ENCODE assay signal across 11 cellular contexts in genomic region chr3:44442591-44443309, GRCh38. TPM values are rescaled to one million over a fixed set of nuclear protein-coding genes. Genes with fewer than 3 reads are reported as not detected.
DNase-seq lines count a peak whose midpoint lies in the region; ATAC-seq and TF ChIP-seq lines count a peak whose summit lies in the region.
"Had no signal": no experiment of that assay in that cellular context is flagged by ENCODE, and none has a peak within 500 bp of the region (broad histone marks: within the 10 kb centered on the region; RNA-seq: fewer than 3 reads in every experiment).

No MANE protein-coding gene starts in this region.

- DNase-seq in activated CD4-positive, alpha-beta T cell treated with anti-CD3 and anti-CD28 coated beads, Interleukin-2, amount 10 ng/mL, durations not matched to agents 7 days and 5 days = no peak
- no peak for DNase-seq in activated CD4-positive, alpha-beta T cell treated with anti-CD3 and anti-CD28 coated beads for 1 hour
- DNase-seq in GM10266 (ENCODE audit: extremely low spot score) (peak; percentile 13), myocyte (ENCODE audit: low read depth) (peak; percentile 49), NCI-H1105 (lab: John Stamatoyannopoulos, UW) (no peak)
- peak; percentile 22 for DNase-seq in activated T-helper 1 cell treated with anti-CD3 and anti-CD28 coated beads, Interleukin-12 subunit alpha, Interleukin-12 subunit beta, Interleukin-2, Interleukin-4 antibody, amounts not matched to agents 30 ng/mL and 10 ng/mL and 1 ng/mL, durations not matched to agents 14 hours and 24 hours and 36 hours (ENCODE audit: low spot score)
- DNase-seq: foreskin keratinocyte, NCI-H2029 treated with DMSO at 0.1 percent for 48 hours, NCI-H526 had no signal

- peaks cover 59% of the 10 kb centered on the region for H3K36me3 Mint-ChIP-seq in activated CD4-positive, alpha-beta T cell treated with anti-CD3 and anti-CD28 coated beads, Interleukin-2, amount 10 ng/mL, durations not matched to agents 7 days and 5 days (ENCODE audit: low read depth)
- peaks cover 52% of the 10 kb centered on the region for H3K36me3 Mint-ChIP-seq in activated T-helper 1 cell treated with anti-CD3 and anti-CD28 coated beads, Interleukin-12 subunit alpha, Interleukin-12 subunit beta, Interleukin-2, Interleukin-4 antibody, amounts not matched to agents 30 ng/mL and 10 ng/mL and 1 ng/mL, durations not matched to agents 14 hours and 24 hours and 36 hours (ENCODE audit: low read depth)

- POLR2A ChIA-PET in activated CD4-positive, alpha-beta T cell treated with anti-CD3 and anti-CD28 coated beads, Interleukin-2, amount 10 ng/mL, durations not matched to agents 7 days and 5 days (lab: Charles Lee) = no interaction called here

- H3K4me3 Mint-ChIP-seq in activated CD4-positive, alpha-beta T cell treated with anti-CD3 and anti-CD28 coated beads, Interleukin-2, amount 10 ng/mL, durations not matched to agents 7 days and 5 days = no peak overlapping the region
- H3K4me3 Mint-ChIP-seq in activated T-helper 1 cell treated with anti-CD3 and anti-CD28 coated beads, Interleukin-12 subunit alpha, Interleukin-12 subunit beta, Interleukin-2, Interleukin-4 antibody, amounts not matched to agents 30 ng/mL and 10 ng/mL and 1 ng/mL, durations not matched to agents 14 hours and 24 hours and 36 hours = peak overlapping the region; percentile 53

- TF ChIP-seq CTCF in GM10266 (IDR thresholded peaks at IDR 0.05; ENCODE audit: control insufficient read depth, insufficient read depth, low read depth, missing control alignments) = no peak

- no peaks in the 10 kb centered on the region for H3K27me3 Mint-ChIP-seq in activated CD4-positive, alpha-beta T cell treated with anti-CD3 and anti-CD28 coated beads, Interleukin-2, amount 10 ng/mL, durations not matched to agents 7 days and 5 days
- no peaks in the 10 kb centered on the region for H3K27me3 Mint-ChIP-seq in activated T-helper 1 cell treated with anti-CD3 and anti-CD28 coated beads, Interleukin-12 subunit alpha, Interleukin-12 subunit beta, Interleukin-2, Interleukin-4 antibody, amounts not matched to agents 30 ng/mL and 10 ng/mL and 1 ng/mL, durations not matched to agents 14 hours and 24 hours and 36 hours (ENCODE audit: insufficient read depth)

- peak overlapping the region; percentile 55 for H3K27ac Mint-ChIP-seq in activated CD4-positive, alpha-beta T cell treated with anti-CD3 and anti-CD28 coated beads, Interleukin-2, amount 10 ng/mL, durations not matched to agents 7 days and 5 days
- H3K27ac Mint-ChIP-seq in activated T-helper 1 cell treated with anti-CD3 and anti-CD28 coated beads, Interleukin-12 subunit alpha, Interleukin-12 subunit beta, Interleukin-2, Interleukin-4 antibody, amounts not matched to agents 30 ng/mL and 10 ng/mL and 1 ng/mL, durations not matched to agents 14 hours and 24 hours and 36 hours = peak overlapping the region; percentile 64

- intact Hi-C loops in activated T-helper 1 cell treated with anti-CD3 and anti-CD28 coated beads, Interleukin-12 subunit alpha, Interleukin-12 subunit beta, Interleukin-2, Interleukin-4 antibody, amounts not matched to agents 30 ng/mL and 10 ng/mL and 1 ng/mL, durations not matched to agents 14 hours and 24 hours and 36 hours (cut with micrococcal nuclease) = loop anchor here (5.0 kb wide), 1 partner anchor 1050 kb away; no protein-coding TSS in a partner anchor

- peaks cover 20% of the 10 kb centered on the region for H3K9me3 Mint-ChIP-seq in activated CD4-positive, alpha-beta T cell treated with anti-CD3 and anti-CD28 coated beads, Interleukin-2, amount 10 ng/mL, durations not matched to agents 7 days and 5 days
- peaks cover 17% of the 10 kb centered on the region for H3K9me3 Mint-ChIP-seq in activated T-helper 1 cell treated with anti-CD3 and anti-CD28 coated beads, Interleukin-12 subunit alpha, Interleukin-12 subunit beta, Interleukin-2, Interleukin-4 antibody, amounts not matched to agents 30 ng/mL and 10 ng/mL and 1 ng/mL, durations not matched to agents 14 hours and 24 hours and 36 hours

- CTCF ChIA-PET in activated CD4-positive, alpha-beta T cell treated with anti-CD3 and anti-CD28 coated beads, Interleukin-2, amount 10 ng/mL, durations not matched to agents 7 days and 5 days (lab: Charles Lee) = interaction anchor here (1.2 to 2.2 kb wide), 2 partner anchors 11 to 13 kb away, joined by 3 to 9 read pairs; no protein-coding TSS in a partner anchor

- ATAC-seq in GM21367 (IDR thresholded peaks at IDR 0.05; ENCODE audit: unreplicated experiment) = no peak
- no peak for ATAC-seq in HG02884 (IDR thresholded peaks at IDR 0.05; ENCODE audit: unreplicated experiment)
- ATAC-seq: foreskin keratinocyte had no signal

- H3K4me1 Mint-ChIP-seq in activated CD4-positive, alpha-beta T cell treated with anti-CD3 and anti-CD28 coated beads, Interleukin-2, amount 10 ng/mL, durations not matched to agents 7 days and 5 days = peaks cover 39% of the 10 kb centered on the region
- H3K4me1 Mint-ChIP-seq in activated T-helper 1 cell treated with anti-CD3 and anti-CD28 coated beads, Interleukin-12 subunit alpha, Interleukin-12 subunit beta, Interleukin-2, Interleukin-4 antibody, amounts not matched to agents 30 ng/mL and 10 ng/mL and 1 ng/mL, durations not matched to agents 14 hours and 24 hours and 36 hours (ENCODE audit: low read depth) = peaks cover 50% of the 10 kb centered on the region

RNA-seq across cellular contexts. Expression of gene ZNF445, which starts 34.7 kb away (rescaled TPM):
- total RNA-seq in activated CD4-positive, alpha-beta T cell treated with anti-CD3 and anti-CD28 coated beads, Interleukin-2, amount 10 ng/mL, durations not matched to agents 7 days and 5 days = 10 to 100 TPM; 22.4 to 24.9 TPM
- 18.7 and 19.3 TPM in 2 replicates for total RNA-seq in activated T-helper 1 cell treated with anti-CD3 and anti-CD28 coated beads, Interleukin-12 subunit alpha, Interleukin-12 subunit beta, Interleukin-2, Interleukin-4 antibody, amounts not matched to agents 30 ng/mL and 10 ng/mL and 1 ng/mL, durations not matched to agents 14 hours and 24 hours and 36 hours
- 8.6 and 10.4 TPM in 2 replicates for total RNA-seq in myocyte
- polyA plus RNA-seq in myocyte (2012) = 5.6 TPM

Comparison
In these comparisons a context has a peak if more than half of its experiments do, and no peak if none do; other contexts are left out.
1. DNase-seq: peak in GM10266 (single experiment), activated T-helper 1 cell treated with anti-CD3 and anti-CD28 coated beads, Interleukin-12 subunit alpha, Interleukin-12 subunit beta, Interleukin-2, Interleukin-4 antibody, amounts not matched to agents 30 ng/mL and 10 ng/mL and 1 ng/mL, durations not matched to agents 14 hours and 24 hours and 36 hours (single experiment) and myocyte (single experiment); none in activated CD4-positive, alpha-beta T cell treated with anti-CD3 and anti-CD28 coated beads, Interleukin-2, amount 10 ng/mL, durations not matched to agents 7 days and 5 days (single experiment), activated CD4-positive, alpha-beta T cell treated with anti-CD3 and anti-CD28 coated beads for 1 hour (single experiment) and NCI-H1105 (single experiment).